Comparison of ENCODE assay signal across 9 cellular contexts in the genomic region with DNA sequence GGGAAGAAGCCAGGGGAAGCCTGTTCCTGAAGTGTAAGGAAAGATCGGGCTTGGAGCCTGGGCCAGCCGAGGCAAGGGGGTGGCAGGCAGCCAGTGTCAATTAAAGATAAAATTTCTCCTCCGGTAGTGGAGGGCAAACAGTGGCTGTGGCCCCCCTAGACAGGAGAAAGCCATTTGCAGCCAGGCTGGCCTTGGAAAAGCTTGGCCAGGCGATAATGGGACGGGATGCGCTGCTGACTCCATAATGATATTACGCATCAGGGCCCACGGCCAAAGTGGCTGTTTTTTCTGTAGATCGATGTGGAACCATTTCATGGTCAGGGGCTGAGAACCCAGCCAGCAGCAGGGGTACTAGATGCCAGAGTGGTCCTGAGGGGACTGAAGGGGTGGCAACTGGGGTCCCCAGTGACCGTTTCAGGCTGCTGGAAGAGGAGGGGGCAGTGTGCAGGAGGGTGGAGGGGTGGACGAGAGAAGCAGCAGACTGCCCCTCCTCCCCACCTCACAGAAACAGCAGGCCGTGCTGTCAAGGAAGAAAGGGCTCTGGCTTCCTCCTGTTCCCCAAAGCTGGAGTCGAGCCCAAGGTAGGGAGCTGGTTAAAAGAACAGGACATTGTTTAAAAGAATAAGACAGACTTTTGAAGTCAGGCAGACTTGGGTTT. TPM values are rescaled to one million over a fixed set of nuclear protein-coding genes. Genes with fewer than 3 reads are reported as not detected.
A peak's percentile ranks its signal among the peaks of the same experiment; 100 is the strongest.
DNase-seq lines count a peak whose midpoint lies in the region; ATAC-seq and TF ChIP-seq lines count a peak whose summit lies in the region.
"Had no signal": no experiment of that assay in that cellular context is flagged by ENCODE, and none has a peak within 500 bp of the region (broad histone marks: within the 10 kb centered on the region; RNA-seq: fewer than 3 reads in every experiment).

No MANE protein-coding gene starts in this region.

- H3K4me1 ChIP-seq in PC-9 (replicated peaks; ENCODE audit: insufficient read depth), result peaks cover 60% of the 10 kb centered on the region

- CTCF ChIA-PET in activated naive CD4-positive, alpha-beta T cell treated with anti-CD3 and anti-CD28 coated beads for 36 hours (lab: Charles Lee), result interaction anchor here (4.2 kb wide), 1 partner anchor 27 kb away, joined by 24 read pairs; no protein-coding TSS in a partner anchor
- CTCF ChIA-PET in PC-9 (lab: Charles Lee), result no interaction called here

- POLR2A ChIA-PET in PC-9 (lab: Charles Lee; ENCODE audit: unreplicated experiment), result no interaction called here
- POLR2A ChIA-PET in naive thymus-derived CD8-positive, alpha-beta T cell (lab: Charles Lee), result no interaction called here

- H3K27ac Mint-ChIP-seq in activated naive CD4-positive, alpha-beta T cell treated with anti-CD3 and anti-CD28 coated beads for 36 hours, result peak overlapping the region; percentile 89
- peak overlapping the region; percentile 28 for H3K27ac Mint-ChIP-seq in stimulated activated memory B cell treated with anti-CD40 and anti-IgM and Interleukin-4, amounts not matched to agents 10 μg/mL and 1 μg/mL and 100 μg/mL, for 72 hours
- H3K27ac Mint-ChIP-seq in naive thymus-derived CD8-positive, alpha-beta T cell, result peak overlapping the region in 1 of 10 donors; percentile 33

- intact Hi-C loops in activated naive CD4-positive, alpha-beta T cell treated with anti-CD3 and anti-CD28 coated beads for 36 hours (cut with micrococcal nuclease), result loop anchor here (5.0 kb wide), 1 partner anchor 397 kb away; no protein-coding TSS in a partner anchor
- intact Hi-C loops in PC-9 (cut with micrococcal nuclease; ENCODE audit: unreplicated experiment), result no loop called here

- peaks cover 10% of the 10 kb centered on the region for H3K36me3 ChIP-seq in PC-9 (ENCODE audit: low read depth)

- H3K9me3 ChIP-seq in PC-9 (ENCODE audit: insufficient read depth, low read depth), result no peaks in the 10 kb centered on the region

- peak overlapping the region; percentile 1; the same call in 1 of the 2 replicates for H2AFZ ChIP-seq in PC-9

- no peak for ATAC-seq in stimulated activated memory B cell treated with anti-CD40 and anti-IgM and Interleukin-4, amounts not matched to agents 10 μg/mL and 1 μg/mL and 100 μg/mL, for 72 hours
- ATAC-seq in GM18498 (IDR thresholded peaks at IDR 0.05; ENCODE audit: unreplicated experiment), result no peak
- no peak for ATAC-seq in naive thymus-derived CD8-positive, alpha-beta T cell

- no peaks in the 10 kb centered on the region for H3K27me3 ChIP-seq in PC-9 (ENCODE audit: insufficient read depth, low read depth)

- H3K4me1 Mint-ChIP-seq in activated naive CD4-positive, alpha-beta T cell treated with anti-CD3 and anti-CD28 coated beads for 36 hours (ENCODE audit: low read depth), result peaks cover 55% of the 10 kb centered on the region
- peaks cover 47% of the 10 kb centered on the region for H3K4me1 Mint-ChIP-seq in stimulated activated memory B cell treated with anti-CD40 and anti-IgM and Interleukin-4, amounts not matched to agents 10 μg/mL and 1 μg/mL and 100 μg/mL, for 72 hours
- peaks cover 0 to 6% (median 0%) of the 10 kb centered on the region in 4 donors for H3K4me1 Mint-ChIP-seq in naive thymus-derived CD8-positive, alpha-beta T cell

- H4K20me1 ChIP-seq in PC-9 (ENCODE audit: insufficient read depth), result no peaks in the 10 kb centered on the region

- BruUV-seq in PC-9 (replicated peaks; lab: Mats Ljungman, UMichigan), result no TSS peak

- no peak for DNase-seq in activated naive CD4-positive, alpha-beta T cell treated with anti-CD3 and anti-CD28 coated beads for 36 hours
- DNase-seq in activated naive CD4-positive, alpha-beta T cell treated with anti-CD3 and anti-CD28 coated beads, Interleukin-2, amount 50 U/mL, for 16 hours, result no peak
- no peak for DNase-seq in PC-9
- DNase-seq in glomerular endothelial cell (ENCODE audit: extremely low read depth, low read depth, low spot score), result peak; percentile 16
- DNase-seq in naive thymus-derived CD8-positive, alpha-beta T cell, result no peak
- DNase-seq in NCI-H510A (lab: John Stamatoyannopoulos, UW), result no peak
- DNase-seq: NCI-H526 treated with DMSO at 0.1 percent for 48 hours had no signal

- no peak overlapping the region for H3K4me3 ChIP-seq in PC-9

- peak overlapping the region; percentile 89 for H3K27ac ChIP-seq in PC-9

- peaks cover 6% of the 10 kb centered on the region for H3K36me3 Mint-ChIP-seq in activated naive CD4-positive, alpha-beta T cell treated with anti-CD3 and anti-CD28 coated beads for 36 hours (ENCODE audit: low read depth)
- peaks cover 22% of the 10 kb centered on the region for H3K36me3 Mint-ChIP-seq in stimulated activated memory B cell treated with anti-CD40 and anti-IgM and Interleukin-4, amounts not matched to agents 10 μg/mL and 1 μg/mL and 100 μg/mL, for 72 hours
- peaks cover 0 to 5% (median 4%) of the 10 kb centered on the region in 3 donors for H3K36me3 Mint-ChIP-seq in naive thymus-derived CD8-positive, alpha-beta T cell

- H3K9me3 Mint-ChIP-seq in activated naive CD4-positive, alpha-beta T cell treated with anti-CD3 and anti-CD28 coated beads for 36 hours, result no peaks in the 10 kb centered on the region
- H3K9me3 Mint-ChIP-seq in stimulated activated memory B cell treated with anti-CD40 and anti-IgM and Interleukin-4, amounts not matched to agents 10 μg/mL and 1 μg/mL and 100 μg/mL, for 72 hours, result no peaks in the 10 kb centered on the region
- no peaks in the 10 kb centered on the region for H3K9me3 Mint-ChIP-seq in naive thymus-derived CD8-positive, alpha-beta T cell

- no peaks in the 10 kb centered on the region for H3K27me3 Mint-ChIP-seq in activated naive CD4-positive, alpha-beta T cell treated with anti-CD3 and anti-CD28 coated beads for 36 hours (ENCODE audit: low read depth)
- no peaks in the 10 kb centered on the region for H3K27me3 Mint-ChIP-seq in stimulated activated memory B cell treated with anti-CD40 and anti-IgM and Interleukin-4, amounts not matched to agents 10 μg/mL and 1 μg/mL and 100 μg/mL, for 72 hours
- H3K27me3 Mint-ChIP-seq in naive thymus-derived CD8-positive, alpha-beta T cell, result no peaks in the 10 kb centered on the region

- peaks cover 48% of the 10 kb centered on the region for H3F3A ChIP-seq in PC-9 (ENCODE audit: insufficient read depth, low read depth)

- H3K4me3 Mint-ChIP-seq in activated naive CD4-positive, alpha-beta T cell treated with anti-CD3 and anti-CD28 coated beads for 36 hours, result no peak overlapping the region
- no peak overlapping the region for H3K4me3 Mint-ChIP-seq in stimulated activated memory B cell treated with anti-CD40 and anti-IgM and Interleukin-4, amounts not matched to agents 10 μg/mL and 1 μg/mL and 100 μg/mL, for 72 hours
- no peak overlapping the region for H3K4me3 Mint-ChIP-seq in naive thymus-derived CD8-positive, alpha-beta T cell

- H3K79me2 ChIP-seq in PC-9 (ENCODE audit: low read depth), result no peaks in the 10 kb centered on the region

- H3K9me2 ChIP-seq in PC-9 (ENCODE audit: insufficient read depth), result no peaks in the 10 kb centered on the region

- peak overlapping the region; percentile 58 for H3K4me2 ChIP-seq in PC-9

- no peak for TF ChIP-seq CTCF in PC-9 (conservative IDR thresholded peaks at IDR 0.05)

RNA-seq across cellular contexts. Expression of a gene that starts 25.2 kb away (rescaled TPM):
- total RNA-seq in activated naive CD4-positive, alpha-beta T cell treated with anti-CD3 and anti-CD28 coated beads for 36 hours, result 1 to 10 TPM; 9.7 TPM
- 8.6 and 9.4 TPM in 2 replicates for total RNA-seq in PC-9 (2021)
- 6.0 and 12.0 TPM in 2 replicates for total RNA-seq in glomerular endothelial cell
- total RNA-seq in naive thymus-derived CD8-positive, alpha-beta T cell, result 10 to 100 TPM; 11.9 to 12.7 TPM
- 1 to 10 TPM in 2 of 3 donors, under 1 TPM in 1; 0.90 to 3.1 (median 1.9) TPM for polyA plus RNA-seq in naive thymus-derived CD8-positive, alpha-beta T cell
